In genomic region chr1:120844186-120844944, GRCh38 we compare ENCODE assay signal across 9 cellular contexts. TPM values are rescaled to one million over a fixed set of nuclear protein-coding genes. Genes with fewer than 3 reads are reported as not detected.
DNase-seq lines count a peak whose midpoint lies in the region; ATAC-seq, FAIRE-seq and TF ChIP-seq lines count a peak whose summit lies in the region.
"Not testable (repeated sequence)": the region's sequence is repeated elsewhere in the genome, so short reads cannot be mapped to it uniquely, and the experiment has no call there.
"Had no signal": no experiment of that assay in that cellular context is flagged by ENCODE, and none has a peak within 500 bp of the region (broad histone marks: within the 10 kb centered on the region; RNA-seq: fewer than 3 reads in every experiment).

No MANE protein-coding gene starts in this region.

- H2AFZ ChIP-seq in OCI-LY1 (ENCODE audit: low read length) (0 out of 2 replicates have a peak overlapping the region, but pooled peaks have one; percentile 74), K562 (ENCODE audit: low read depth, low read length) (peak overlapping the region; percentile 87)

- H3F3A ChIP-seq in OCI-LY1 (ENCODE audit: insufficient read depth, low read length) = not testable (repeated sequence)

- POLR2A ChIA-PET in BJ (lab: Charles Lee); K562 (lab: Yijun Ruan, JAX): not testable (repeated sequence)

- not testable (repeated sequence) for H4K20me1 ChIP-seq in OCI-LY1 (ENCODE audit: insufficient read depth, low read length); K562 (replicated peaks; ENCODE audit: control insufficient read depth, insufficient read depth, low read length)

- TF ChIP-seq CTCF in BJ (IDR thresholded peaks at IDR 0.05; ENCODE audit: insufficient read depth, low read depth, low read length) = not testable (repeated sequence)
- TF ChIP-seq CTCF in HFF-Myc (IDR thresholded peaks at IDR 0.05; ENCODE audit: low read depth, low read length, missing control alignments) (peak; percentile 18), OCI-LY1 (IDR thresholded peaks at IDR 0.05; ENCODE audit: low read length) (peak; percentile 42), K562 (IDR thresholded peaks at IDR 0.05 in 2 of 3, conservative IDR thresholded peaks at IDR 0.05 in 1 of 3; ENCODE audit: insufficient read depth in 2 of 3, low read depth in 1 of 3, low read length in 3 of 3) (peak in 2 of 3 experiments; percentile 52 to 72; a peak in 4 of 6 replicates), heart right ventricle (IDR thresholded peaks at IDR 0.05) (peak in 5 of 9 donors; percentile 18 to 48 (median 30)), nephron progenitor cell (IDR thresholded peaks at IDR 0.05) (peak; percentile 20)

- not testable (repeated sequence) for H3K27me3 Mint-ChIP-seq in nephron progenitor cell (ENCODE audit: low read depth, poor library complexity)

- BruUV-seq in K562 (replicated peaks; lab: Mats Ljungman, UMichigan) = TSS peak; percentile 66

- peak overlapping the region; percentile 64 for H3K4me2 ChIP-seq in OCI-LY1 (ENCODE audit: low read length)
- peak overlapping the region; percentile 68; the same call in 1 of the 2 replicates for H3K4me2 ChIP-seq in K562 (ENCODE audit: insufficient read depth, low read length)

- peak; percentile 47; the same call in 1 of the 2 replicates for TF ChIP-seq POLR2A in K562 (conservative IDR thresholded peaks at IDR 0.05)

- CTCF ChIA-PET in BJ (lab: Yijun Ruan, JAX); K562 (lab: Yijun Ruan, JAX; ENCODE audit: low intra/inter-chr PET ratio): not testable (repeated sequence)

- not testable (repeated sequence) for TF ChIP-seq RAD21 in K562 (CRISPR knock-in tag; conservative IDR thresholded peaks at IDR 0.05 in 1 of 2, IDR thresholded peaks at IDR 0.05 in 1 of 2)

- not testable (repeated sequence) for H3K36me3 Mint-ChIP-seq in nephron progenitor cell (ENCODE audit: low read depth)

- H3K79me2 ChIP-seq in OCI-LY1 (ENCODE audit: insufficient read depth, low read length); K562 (ENCODE audit: control insufficient read depth, insufficient read depth, low read length): not testable (repeated sequence)

- peak overlapping the region; percentile 26 for H3K4me3 ChIP-seq in BJ (ENCODE audit: low read depth, low read length)
- H3K4me3 ChIP-seq in HFF-Myc (replicated peaks; ENCODE audit: low read depth, low read length) = peak overlapping the region; percentile 43
- peak overlapping the region; percentile 83 for H3K4me3 ChIP-seq in OCI-LY1 (ENCODE audit: low read depth, low read length, poor library complexity, severe bottlenecking)
- H3K4me3 ChIP-seq in K562 = peak overlapping the region; percentile 57
- H3K4me3 ChIP-seq in heart right ventricle = peak overlapping the region in 9 of 10 donors; percentile 32 to 64 (median 48)

- H3K9ac ChIP-seq in OCI-LY1 (ENCODE audit: low read length) (peak overlapping the region; percentile 83), K562 (ENCODE audit: insufficient read depth in 1 of 2, low read depth in 2 of 2, low read length in 2 of 2) (peak overlapping the region; percentile 62 to 87; a peak in 3 of 4 replicates)

- H3K27me3 ChIP-seq in BJ (ENCODE audit: control insufficient read depth, insufficient read depth, low read length); OCI-LY1 (ENCODE audit: insufficient read depth, low read length); K562 (ENCODE audit: control insufficient read depth in 2 of 2, insufficient read depth in 2 of 2, low read length in 2 of 2); heart right ventricle: not testable (repeated sequence)

- not testable (repeated sequence) for DNase-seq in BJ (ENCODE audit: low read depth)
- peak; percentile 47 for DNase-seq in HFF-Myc (ENCODE audit: extremely low read depth, low read depth)
- DNase-seq in activated CD4-positive, alpha-beta T cell treated with anti-CD3 and anti-CD28 coated beads, Interleukin-2, amount 50 U/mL, for 1 hour = peak; percentile 77
- DNase-seq in K562 (ENCODE audit: extremely low read depth in 1 of 4, low spot score in 3 of 4) = peak; percentile 10 to 83 (median 31)
- peak; percentile 55 to 60 for DNase-seq in heart right ventricle
- DNase-seq in nephron progenitor cell = peak; percentile 73
- peak; percentile 32 to 64 (median 49) for DNase-seq in stimulated activated CD4-positive, alpha-beta T cell treated with anti-CD3 and anti-CD28 coated beads, TNF-alpha, amount 100 ng/mL, for 4 hours (ENCODE audit: low read depth in 3 of 3)

- H3K9me3 Mint-ChIP-seq in nephron progenitor cell = not testable (repeated sequence)

- not testable (repeated sequence) for FAIRE-seq in K562 (lab: Jason Lieb, UNC)

- H3K4me1 ChIP-seq in OCI-LY1 (ENCODE audit: insufficient read depth, low read length, severe bottlenecking); K562 (replicated peaks in 1 of 2; ENCODE audit: control insufficient read depth in 2 of 2, insufficient read depth in 2 of 2, low read length in 2 of 2); heart right ventricle: not testable (repeated sequence)

- H3K9me3 ChIP-seq in OCI-LY1 (ENCODE audit: low read length); K562 (replicated peaks; ENCODE audit: control insufficient read depth, insufficient read depth, low read depth, low read length); heart right ventricle: not testable (repeated sequence)

- not testable (repeated sequence) for ATAC-seq in K562, heart right ventricle

- intact Hi-C loops in K562 (cut with micrococcal nuclease); heart right ventricle (cut with DNase I): not testable (repeated sequence)

- not testable (repeated sequence) for H3K9me2 ChIP-seq in OCI-LY1 (ENCODE audit: low read depth, low read length)

- 0% methylated on average over 23 of the region's 49 CpGs for WGBS in K562 (ENCODE audit: insufficient coverage, low coverage, missing lambda C conversion rate)
- 0 to 1% methylated on average over 22 to 48 of the region's 49 CpGs for WGBS in heart right ventricle, 2 donors

- TF ChIP-seq EP300 in K562 (IDR thresholded peaks at IDR 0.05; ENCODE audit: low read length) = peak; percentile 34; the same call in 1 of the 2 replicates

- H3K27ac Mint-ChIP-seq in nephron progenitor cell = not testable (repeated sequence)

- in situ Hi-C loops in K562 (cut with MboI) = not testable (repeated sequence)

- peak overlapping the region; percentile 86 for H3K4me3 Mint-ChIP-seq in nephron progenitor cell

- H3K9me1 ChIP-seq in K562 (ENCODE audit: control insufficient read depth, insufficient read depth, low read length) = not testable (repeated sequence)

- not testable (repeated sequence) for H3K4me1 Mint-ChIP-seq in nephron progenitor cell

- H3K27ac ChIP-seq in OCI-LY1 (ENCODE audit: low read depth, low read length, poor library complexity, severe bottlenecking) (peak overlapping the region; percentile 39), K562 (ENCODE audit: extremely low read depth, low read depth, low read length) (peak overlapping the region; percentile 69; the same call in 2 of the 3 replicates), heart right ventricle (peak overlapping the region in 6 of 10 donors; percentile 46 to 84 (median 70))

- not testable (repeated sequence) for H3K36me3 ChIP-seq in BJ (ENCODE audit: control insufficient read depth, insufficient read depth, low read length); OCI-LY1 (ENCODE audit: insufficient read depth, low read length); K562 (ENCODE audit: control insufficient read depth, insufficient read depth, low read length); heart right ventricle

TF ChIP-seq in K562, 482 proteins besides CTCF, POLR2A, EP300 and RAD21 (continues in another document):
- TF ChIP-seq ATF7 (IDR thresholded peaks at IDR 0.05) = peak; percentile 60
- 0 out of 4 replicates have a peak, but pooled peaks of 1 of the 2 experiments have one; percentile 35 for TF ChIP-seq ARNT (IDR thresholded peaks at IDR 0.05)
- peak; percentile 73 for TF ChIP-seq NFIC (IDR thresholded peaks at IDR 0.05)

RNA-seq across cellular contexts. Expression of gene PPIAL4A, which starts 45.2 kb away (rescaled TPM):
- polyA plus RNA-seq in BJ (2011; rRNA removed) (not detected in 2 replicates), K562 (2011; rRNA removed) (not detected in 2 replicates), K562 (2014; fragmentation: Illumina TruSeq; extraction: Trizol) (not detected in 2 replicates), K562 (2014; fragmentation: Nextera tagmentation; extraction: Ambion mirVana) (not detected), K562 (2014; rRNA removed) (not detected in 2 replicates), heart right ventricle (not detected)
- polyA minus RNA-seq in BJ (2011; rRNA and poly(A)+ RNA removed) = not detected in 2 replicates
- not detected in 2 replicates for total RNA-seq in K562 (2011; cell fraction: chromatin; rRNA removed; ENCODE audit: low replicate concordance)
- total RNA-seq in K562 (2011; cell fraction: nucleolus; rRNA removed) = not detected in 2 replicates
- total RNA-seq in K562 (2011; cell fraction: nucleoplasm; rRNA removed) = not detected in 2 replicates
- total RNA-seq in K562 (2014; rRNA removed) (not detected in 2 replicates), K562 (2014; rRNA removed; fragmentation: Illumina TruSeq; extraction: Trizol) (not detected in 2 replicates), K562 (2015; rRNA removed; fragmentation: Illumina TruSeq; extraction: Trizol) (not detected in 2 replicates), K562 (2021) (not detected in 2 replicates), heart right ventricle (not detected)
- not detected in 2 replicates for polyA plus RNA-seq in K562 (2011; cell fraction: cytosol; rRNA removed)
- polyA plus RNA-seq in K562 (2011; cell fraction: nucleus; rRNA removed) = not detected in 2 replicates
- polyA plus RNA-seq in K562 (2012) = not detected in 2 replicates
- polyA minus RNA-seq in K562 (2011; rRNA and poly(A)+ RNA removed) = not detected in 2 replicates
- polyA minus RNA-seq in K562 (2011; cell fraction: cytosol; rRNA and poly(A)+ RNA removed) = not detected in 2 replicates
- polyA minus RNA-seq in K562 (2011; cell fraction: nucleus; rRNA and poly(A)+ RNA removed) = not detected in 2 replicates
- total RNA-seq: esophagus squamous epithelium had no signal

Comparison
In these comparisons a context has a peak if more than half of its experiments do, and no peak if none do; other contexts are left out.
1. H3K4me3 ChIP-seq: peak in every context shown above with its lines; median percentile 83 in OCI-LY1; 57 in K562; 48 in heart right ventricle; 43 in HFF-Myc; 26 in BJ.